In the genomic region with DNA sequence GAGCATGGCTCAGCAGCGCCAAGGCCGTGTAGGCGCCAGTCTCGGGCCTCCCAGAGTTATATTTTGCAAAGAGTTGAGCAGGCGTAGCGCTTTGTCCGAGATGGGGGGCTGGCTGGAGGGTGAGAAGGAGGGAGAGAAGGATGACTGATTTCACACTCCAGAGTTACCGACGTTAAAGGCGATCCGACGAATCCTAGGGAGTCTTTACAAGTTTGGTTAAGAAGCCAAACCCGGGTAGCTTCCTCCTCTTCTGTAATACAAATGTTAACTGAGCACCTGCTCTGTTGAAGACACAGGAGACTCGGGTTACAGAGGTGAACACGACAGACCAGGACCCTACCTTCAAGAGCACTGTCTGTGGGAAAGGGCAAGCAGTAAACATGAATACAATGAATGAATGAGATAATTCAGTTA, we compare ENCODE assay signal across 1 cellular context.
TF ChIP-seq lines count a peak whose summit lies in the region.

No MANE protein-coding gene starts in this region.

TF ChIP-seq in endothelial cell of umbilical vein, 7 proteins besides CTCF, POLR2A, EP300 and RAD21:
- TF ChIP-seq JUN (IDR thresholded peaks at IDR 0.05; ENCODE audit: borderline replicate concordance, insufficient read depth, insufficient read length, low read depth) (no peak), EZH2 (IDR thresholded peaks at IDR 0.05; ENCODE audit: borderline replicate concordance, low read depth, low read length, severe bottlenecking) (no peak), MYC (IDR thresholded peaks at IDR 0.05; ENCODE audit: low read depth, low read length) (no peak), FOS (IDR thresholded peaks at IDR 0.05; ENCODE audit: borderline replicate concordance, insufficient read depth, low read length) (no peak), POLR2AphosphoS5 (IDR thresholded peaks at IDR 0.05; ENCODE audit: insufficient read depth, low read depth, low read length) (no peak), GATA2 (IDR thresholded peaks at IDR 0.05; ENCODE audit: insufficient read depth, insufficient read length, low read depth, low read length) (no peak)
- TF ChIP-seq, protein P1, sequence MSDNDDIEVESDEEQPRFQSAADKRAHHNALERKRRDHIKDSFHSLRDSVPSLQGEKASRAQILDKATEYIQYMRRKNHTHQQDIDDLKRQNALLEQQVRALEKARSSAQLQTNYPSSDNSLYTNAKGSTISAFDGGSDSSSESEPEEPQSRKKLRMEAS (IDR thresholded peaks at IDR 0.05; ENCODE audit: insufficient read depth, insufficient read length): no peak
TF ChIP-seq in endothelial cell of umbilical vein: peak in this region for 0.
